30 cellular contexts compared by ENCODE assay signal in the genomic region with DNA sequence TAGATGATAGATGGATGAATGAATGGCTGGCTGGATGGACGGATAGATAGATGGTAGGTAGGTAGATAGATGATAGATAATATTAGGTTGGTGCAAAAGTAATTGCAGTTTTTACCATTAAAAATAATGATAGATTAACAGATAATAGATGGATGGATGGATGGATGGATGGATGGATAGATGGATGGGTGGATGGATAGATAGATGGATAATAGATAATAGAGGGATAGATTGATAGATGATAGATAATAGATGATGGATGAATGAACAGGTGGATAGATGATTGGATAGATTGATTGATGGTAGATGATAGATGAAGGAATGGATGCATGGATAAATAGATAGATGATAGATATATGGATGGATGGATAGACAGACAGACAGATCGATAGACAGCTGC.
"Had no signal": no experiment of that assay in that cellular context is flagged by ENCODE, and none has a peak within 500 bp of the region (broad histone marks: within the 10 kb centered on the region; RNA-seq: fewer than 3 reads in every experiment).

No MANE protein-coding gene starts in this region.

- DNase-seq: activated CD4-positive, alpha-beta memory T cell treated with anti-CD3 and anti-CD28 coated beads, Interleukin-2, amount 10 ng/mL, durations not matched to agents 7 days and 5 days; activated CD4-positive, alpha-beta T cell treated with anti-CD3 and anti-CD28 coated beads for 1 hour; activated CD4-positive, alpha-beta T cell treated with anti-CD3 and anti-CD28 coated beads for 48 hours; activated CD8-positive, alpha-beta memory T cell treated with anti-CD3 and anti-CD28 coated beads for 24 hours; activated CD8-positive, alpha-beta memory T cell treated with anti-CD3 and anti-CD28 coated beads, Interleukin-2, amount 10 ng/mL, durations not matched to agents 7 days and 5 days; activated CD8-positive, alpha-beta memory T cell treated with anti-CD3 and anti-CD28 coated beads, Interleukin-2, amount 50 U/mL, for 48 hours; activated gamma-delta T cell; activated naive CD4-positive, alpha-beta T cell treated with Interleukin-2 at 50 U/mL for 16 hours; activated naive CD8-positive, alpha-beta T cell treated with anti-CD3 and anti-CD28 coated beads, Interleukin-2, amount 10 ng/mL, durations not matched to agents 7 days and 5 days; amygdala; Karpas-422; KBM-7; NCI-H1105 treated with DMSO at 0.1 percent for 48 hours; NCI-H1436; NCI-H1694; NCI-H1930; NCI-H2081 treated with DMSO at 0.1 percent for 48 hours; NCI-H345; NCI-H524 treated with DMSO at 0.1 percent for 48 hours; NK-92 treated with Interleukin-12 subunit alpha and Interleukin-12 subunit beta, amount 100 ng/mL, for 24 hours; PC-3; Peyer's patch; RPMI8226; SW 1271; T-helper 1 cell; T1000; WERI-Rb-1 had no signal

- H3K36me3 Mint-ChIP-seq: activated naive CD8-positive, alpha-beta T cell treated with anti-CD3 and anti-CD28 coated beads, Interleukin-2, amount 10 ng/mL, durations not matched to agents 7 days and 5 days had no signal

- H3K27ac Mint-ChIP-seq: activated CD4-positive, alpha-beta memory T cell treated with anti-CD3 and anti-CD28 coated beads, Interleukin-2, amount 10 ng/mL, durations not matched to agents 7 days and 5 days; activated CD8-positive, alpha-beta memory T cell treated with anti-CD3 and anti-CD28 coated beads, Interleukin-2, amount 10 ng/mL, durations not matched to agents 7 days and 5 days; activated naive CD4-positive, alpha-beta T cell treated with anti-CD3 and anti-CD28 coated beads, Interleukin-2, amount 50 U/mL, for 24 hours; activated naive CD8-positive, alpha-beta T cell treated with anti-CD3 and anti-CD28 coated beads, Interleukin-2, amount 10 ng/mL, durations not matched to agents 7 days and 5 days; activated T-helper 2 cell treated with anti-CD3 and anti-CD28 coated beads, Interferon-gamma antibody, Interleukin-2, Interleukin-4, amounts not matched to agents 10 μg/mL and 5 μg/mL and 100 μg/mL, durations not matched to agents 14 hours and 24 hours and 36 hours had no signal

- H3K27me3 Mint-ChIP-seq: activated CD4-positive, alpha-beta memory T cell treated with anti-CD3 and anti-CD28 coated beads, Interleukin-2, amount 10 ng/mL, durations not matched to agents 7 days and 5 days; activated CD8-positive, alpha-beta memory T cell treated with anti-CD3 and anti-CD28 coated beads, Interleukin-2, amount 10 ng/mL, durations not matched to agents 7 days and 5 days; activated naive CD4-positive, alpha-beta T cell treated with anti-CD3 and anti-CD28 coated beads, Interleukin-2, amount 50 U/mL, for 24 hours; activated naive CD8-positive, alpha-beta T cell treated with anti-CD3 and anti-CD28 coated beads, Interleukin-2, amount 10 ng/mL, durations not matched to agents 7 days and 5 days; central memory CD8-positive, alpha-beta T cell had no signal

- H3K4me1 Mint-ChIP-seq: activated naive CD4-positive, alpha-beta T cell treated with anti-CD3 and anti-CD28 coated beads, Interleukin-2, amount 50 U/mL, for 24 hours; activated naive CD8-positive, alpha-beta T cell treated with anti-CD3 and anti-CD28 coated beads, Interleukin-2, amount 10 ng/mL, durations not matched to agents 7 days and 5 days; central memory CD8-positive, alpha-beta T cell had no signal

- H3K9me3 ChIP-seq: Peyer's patch had no signal

- H3K4me3 Mint-ChIP-seq: activated CD4-positive, alpha-beta memory T cell treated with anti-CD3 and anti-CD28 coated beads, Interleukin-2, amount 10 ng/mL, durations not matched to agents 7 days and 5 days; activated CD8-positive, alpha-beta memory T cell treated with anti-CD3 and anti-CD28 coated beads, Interleukin-2, amount 10 ng/mL, durations not matched to agents 7 days and 5 days; activated naive CD4-positive, alpha-beta T cell treated with anti-CD3 and anti-CD28 coated beads, Interleukin-2, amount 50 U/mL, for 24 hours; activated naive CD8-positive, alpha-beta T cell treated with anti-CD3 and anti-CD28 coated beads, Interleukin-2, amount 10 ng/mL, durations not matched to agents 7 days and 5 days; central memory CD8-positive, alpha-beta T cell had no signal

- ATAC-seq: activated CD8-positive, alpha-beta memory T cell treated with anti-CD3 and anti-CD28 coated beads, Interleukin-2, amount 10 ng/mL, durations not matched to agents 7 days and 5 days; PC-3 had no signal

- H3K9me3 Mint-ChIP-seq: activated CD4-positive, alpha-beta memory T cell treated with anti-CD3 and anti-CD28 coated beads, Interleukin-2, amount 10 ng/mL, durations not matched to agents 7 days and 5 days; activated naive CD4-positive, alpha-beta T cell treated with anti-CD3 and anti-CD28 coated beads, Interleukin-2, amount 50 U/mL, for 24 hours; activated naive CD8-positive, alpha-beta T cell treated with anti-CD3 and anti-CD28 coated beads, Interleukin-2, amount 10 ng/mL, durations not matched to agents 7 days and 5 days; activated T-helper 2 cell treated with anti-CD3 and anti-CD28 coated beads, Interferon-gamma antibody, Interleukin-2, Interleukin-4, amounts not matched to agents 10 μg/mL and 5 μg/mL and 100 μg/mL, durations not matched to agents 14 hours and 24 hours and 36 hours; central memory CD8-positive, alpha-beta T cell had no signal
